In genomic region chr13:26962671-26963070, GRCh38 we compare ENCODE assay signal across 17 cellular contexts.
"Had no signal": no experiment of that assay in that cellular context is flagged by ENCODE, and none has a peak within 500 bp of the region (broad histone marks: within the 10 kb centered on the region; RNA-seq: fewer than 3 reads in every experiment).

No MANE protein-coding gene starts in this region.

- H3K36me3 Mint-ChIP-seq: activated naive CD4-positive, alpha-beta T cell treated with anti-CD3 and anti-CD28 coated beads, Interleukin-2, amount 50 U/mL, for 24 hours; stimulated activated memory B cell treated with anti-CD40 and anti-IgM and Interleukin-4, amounts not matched to agents 10 μg/mL and 1 μg/mL and 100 μg/mL, for 72 hours had no signal

- H3K27me3 ChIP-seq: cardiac muscle cell, ovary, thyroid gland had no signal

- H3K9me3 ChIP-seq: adrenal gland, ovary, thyroid gland had no signal

- H3K4me1 ChIP-seq: adrenal gland, thyroid gland had no signal

- H3K27ac ChIP-seq: adrenal gland, cardiac muscle cell, dorsolateral prefrontal cortex, ovary, thyroid gland had no signal

- H3K4me1 Mint-ChIP-seq: activated B cell treated with CpG ODN at 0.5 μM for 24 hours; activated naive CD4-positive, alpha-beta T cell treated with anti-CD3 and anti-CD28 coated beads, Interleukin-2, amount 50 U/mL, for 24 hours had no signal

- DNase-seq: activated B cell treated with CpG ODN at 0.5 μM for 24 hours; activated CD4-positive, alpha-beta T cell treated with anti-CD3 and anti-CD28 coated beads for 48 hours; activated CD8-positive, alpha-beta memory T cell treated with anti-CD3 and anti-CD28 coated beads, Interleukin-2, amount 50 U/mL, for 4 hours; activated CD8-positive, alpha-beta T cell treated with anti-CD3 and anti-CD28 coated beads for 36 hours; activated effector memory CD4-positive, alpha-beta T cell treated with anti-CD3 and anti-CD28 coated beads, Interleukin-2, amount 50 U/mL, for 16 hours; activated T-cell treated with anti-CD3 and anti-CD28 coated beads, Interleukin-2, amount 50 U/mL, for 48 hours; adrenal gland; dorsolateral prefrontal cortex; islet precursor cell; left ventricle myocardium superior; ovary; stimulated activated CD4-positive, alpha-beta T cell treated with anti-CD3 and anti-CD28 coated beads, Interleukin-2, amount 100 ng/mL, for 48 hours; thyroid gland had no signal

- H3K27me3 Mint-ChIP-seq: activated CD8-positive, alpha-beta T cell treated with anti-CD3 and anti-CD28 coated beads for 36 hours; activated naive CD4-positive, alpha-beta T cell treated with anti-CD3 and anti-CD28 coated beads, Interleukin-2, amount 50 U/mL, for 24 hours had no signal

- H3K4me3 ChIP-seq: adrenal gland, cardiac muscle cell, dorsolateral prefrontal cortex, ovary, thyroid gland had no signal

- H3K27ac Mint-ChIP-seq: activated B cell treated with CpG ODN at 0.5 μM for 24 hours; activated CD8-positive, alpha-beta T cell treated with anti-CD3 and anti-CD28 coated beads for 36 hours; activated naive CD4-positive, alpha-beta T cell treated with anti-CD3 and anti-CD28 coated beads, Interleukin-2, amount 50 U/mL, for 24 hours; stimulated activated memory B cell treated with anti-CD40 and anti-IgM and Interleukin-4, amounts not matched to agents 10 μg/mL and 1 μg/mL and 100 μg/mL, for 72 hours had no signal

- H3K36me3 ChIP-seq: adrenal gland, cardiac muscle cell, ovary, thyroid gland had no signal

- H3K4me3 Mint-ChIP-seq: activated B cell treated with CpG ODN at 0.5 μM for 24 hours; activated CD8-positive, alpha-beta T cell treated with anti-CD3 and anti-CD28 coated beads for 36 hours; activated naive CD4-positive, alpha-beta T cell treated with anti-CD3 and anti-CD28 coated beads, Interleukin-2, amount 50 U/mL, for 24 hours; neural crest cell; stimulated activated memory B cell treated with anti-CD40 and anti-IgM and Interleukin-4, amounts not matched to agents 10 μg/mL and 1 μg/mL and 100 μg/mL, for 72 hours had no signal

- ATAC-seq: activated CD8-positive, alpha-beta T cell treated with anti-CD3 and anti-CD28 coated beads for 36 hours; left ventricle myocardium superior; stimulated activated memory B cell treated with anti-CD40 and anti-IgM and Interleukin-4, amounts not matched to agents 10 μg/mL and 1 μg/mL and 100 μg/mL, for 72 hours had no signal

- H3K9me3 Mint-ChIP-seq: activated B cell treated with CpG ODN at 0.5 μM for 24 hours; activated CD8-positive, alpha-beta T cell treated with anti-CD3 and anti-CD28 coated beads for 36 hours; activated naive CD4-positive, alpha-beta T cell treated with anti-CD3 and anti-CD28 coated beads, Interleukin-2, amount 50 U/mL, for 24 hours; neural crest cell; stimulated activated memory B cell treated with anti-CD40 and anti-IgM and Interleukin-4, amounts not matched to agents 10 μg/mL and 1 μg/mL and 100 μg/mL, for 72 hours had no signal
